Comparison of ENCODE assay signal across 1 cellular context in genomic region chr17:82291582-82292250, GRCh38.
TF ChIP-seq lines count a peak whose summit lies in the region.

No MANE protein-coding gene starts in this region.

TF ChIP-seq in H1, 55 proteins besides CTCF, POLR2A, EP300 and RAD21:
- TF ChIP-seq RXRA (IDR thresholded peaks at IDR 0.05; ENCODE audit: insufficient read depth, low read depth, low read length) = no peak
